In the genomic region with DNA sequence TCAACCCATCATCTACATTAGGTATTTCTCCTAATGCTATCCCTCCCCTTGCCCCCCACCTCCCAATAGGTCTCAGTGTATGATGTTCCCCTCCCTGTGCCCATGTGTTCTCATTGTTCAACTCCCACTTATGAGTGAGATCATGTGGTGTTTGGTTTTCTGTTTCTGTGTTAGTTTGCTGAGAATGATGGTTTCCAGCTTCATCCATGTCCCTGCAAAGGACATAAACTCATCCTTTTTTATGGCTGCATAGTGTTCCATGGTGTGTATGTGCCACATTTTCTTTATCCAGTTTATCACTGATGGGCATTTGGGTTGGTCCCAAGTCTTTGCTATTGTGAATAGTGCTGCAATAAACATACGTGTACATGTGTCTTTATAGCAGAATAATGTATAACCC, we compare ENCODE assay signal across 7 cellular contexts. TPM values are rescaled to one million over a fixed set of nuclear protein-coding genes. Genes with fewer than 3 reads are reported as not detected.
A peak's percentile ranks its signal among the peaks of the same experiment; 100 is the strongest.
DNase-seq lines count a peak whose midpoint lies in the region; ATAC-seq, FAIRE-seq and TF ChIP-seq lines count a peak whose summit lies in the region.
"Not testable (repeated sequence)": the region's sequence is repeated elsewhere in the genome, so short reads cannot be mapped to it uniquely, and the experiment has no call there.

No MANE protein-coding gene starts in this region.

- in situ Hi-C loops in K562 (cut with MboI) = not testable (repeated sequence)

- TF ChIP-seq CTCF in 22Rv1 (IDR thresholded peaks at IDR 0.05); HEK293 (tag by site-specific recombination; IDR thresholded peaks at IDR 0.05); PC-3 (conservative IDR thresholded peaks at IDR 0.05; ENCODE audit: low read depth, low read length); K562 (IDR thresholded peaks at IDR 0.05 in 2 of 3, conservative IDR thresholded peaks at IDR 0.05 in 1 of 3; ENCODE audit: insufficient read depth in 2 of 3, low read depth in 1 of 3, low read length in 3 of 3); progenitor cell of endocrine pancreas (IDR thresholded peaks at IDR 0.05; ENCODE audit: unreplicated experiment): not testable (repeated sequence)

- H3F3A ChIP-seq in PC-3 (ENCODE audit: low read length, unreplicated experiment) = not testable (repeated sequence)

- not testable (repeated sequence) for H3K27me3 Mint-ChIP-seq in activated CD4-positive, alpha-beta T cell treated with anti-CD3 and anti-CD28 coated beads, Interleukin-2, amount 10 ng/mL, durations not matched to agents 24 days and 14 days; activated T-helper 1 cell treated with anti-CD3 and anti-CD28 coated beads, Interleukin-12 subunit alpha, Interleukin-12 subunit beta, Interleukin-2, Interleukin-4 antibody, amounts not matched to agents 30 ng/mL and 10 ng/mL and 1 ng/mL, durations not matched to agents 14 hours and 24 hours and 36 hours (ENCODE audit: insufficient read depth); progenitor cell of endocrine pancreas

- not testable (repeated sequence) for H3K4me1 Mint-ChIP-seq in activated CD4-positive, alpha-beta T cell treated with anti-CD3 and anti-CD28 coated beads, Interleukin-2, amount 10 ng/mL, durations not matched to agents 24 days and 14 days; activated T-helper 1 cell treated with anti-CD3 and anti-CD28 coated beads, Interleukin-12 subunit alpha, Interleukin-12 subunit beta, Interleukin-2, Interleukin-4 antibody, amounts not matched to agents 30 ng/mL and 10 ng/mL and 1 ng/mL, durations not matched to agents 14 hours and 24 hours and 36 hours (ENCODE audit: low read depth); progenitor cell of endocrine pancreas (ENCODE audit: low read depth)

- H4K20me1 ChIP-seq in PC-3 (ENCODE audit: low read length); K562 (replicated peaks; ENCODE audit: control insufficient read depth, insufficient read depth, low read length): not testable (repeated sequence)

- not testable (repeated sequence) for DNase-seq in PC-3; activated CD4-positive, alpha-beta T cell treated with anti-CD3 and anti-CD28 coated beads, Interleukin-2, amount 10 ng/mL, durations not matched to agents 24 days and 14 days; activated T-helper 1 cell treated with anti-CD3 and anti-CD28 coated beads, Interleukin-12 subunit alpha, Interleukin-12 subunit beta, Interleukin-2, Interleukin-4 antibody, amounts not matched to agents 30 ng/mL and 10 ng/mL and 1 ng/mL, durations not matched to agents 14 hours and 24 hours and 36 hours (ENCODE audit: low spot score); K562 (ENCODE audit: extremely low read depth in 1 of 4, low spot score in 3 of 4); progenitor cell of endocrine pancreas (ENCODE audit: low spot score, unreplicated experiment)

- not testable (repeated sequence) for H3K9me1 ChIP-seq in K562 (ENCODE audit: control insufficient read depth, insufficient read depth, low read length)

- H3K4me1 ChIP-seq in HEK293 (ENCODE audit: control insufficient read depth, insufficient read depth, low read length); K562 (replicated peaks in 1 of 2; ENCODE audit: control insufficient read depth in 2 of 2, insufficient read depth in 2 of 2, low read length in 2 of 2): not testable (repeated sequence)
- peaks cover 49% of the 10 kb centered on the region for H3K4me1 ChIP-seq in PC-3 (ENCODE audit: insufficient read depth, low read length)

- H3K9me2 ChIP-seq in PC-3 (replicated peaks; ENCODE audit: low read length) = not testable (repeated sequence)

- not testable (repeated sequence) for H3K4me3 Mint-ChIP-seq in activated CD4-positive, alpha-beta T cell treated with anti-CD3 and anti-CD28 coated beads, Interleukin-2, amount 10 ng/mL, durations not matched to agents 24 days and 14 days; activated T-helper 1 cell treated with anti-CD3 and anti-CD28 coated beads, Interleukin-12 subunit alpha, Interleukin-12 subunit beta, Interleukin-2, Interleukin-4 antibody, amounts not matched to agents 30 ng/mL and 10 ng/mL and 1 ng/mL, durations not matched to agents 14 hours and 24 hours and 36 hours; progenitor cell of endocrine pancreas (ENCODE audit: low read depth)

- TF ChIP-seq POLR2A in K562 (conservative IDR thresholded peaks at IDR 0.05) = not testable (repeated sequence)

- 91% methylated on average over 1 of the region's 1 CpG for WGBS in K562 (ENCODE audit: insufficient coverage, low coverage, missing lambda C conversion rate)

- TF ChIP-seq EP300 in K562 (IDR thresholded peaks at IDR 0.05; ENCODE audit: low read length) = not testable (repeated sequence)

- H3K27ac ChIP-seq in 22Rv1 (peak overlapping the region; percentile 71), PC-3 (ENCODE audit: low read length) (peak overlapping the region; percentile 88)
- H3K27ac ChIP-seq in HEK293 (ENCODE audit: extremely low read depth, low read depth, low read length); K562 (ENCODE audit: extremely low read depth, low read depth, low read length): not testable (repeated sequence)

- not testable (repeated sequence) for ATAC-seq in PC-3, K562

- intact Hi-C loops in PC-3 (cut with micrococcal nuclease) = loop anchor here (5.0 kb wide), 1 partner anchor 80 kb away; no protein-coding TSS in a partner anchor
- intact Hi-C loops in activated CD4-positive, alpha-beta T cell treated with anti-CD3 and anti-CD28 coated beads, Interleukin-2, amount 10 ng/mL, durations not matched to agents 24 days and 14 days (cut with micrococcal nuclease); activated T-helper 1 cell treated with anti-CD3 and anti-CD28 coated beads, Interleukin-12 subunit alpha, Interleukin-12 subunit beta, Interleukin-2, Interleukin-4 antibody, amounts not matched to agents 30 ng/mL and 10 ng/mL and 1 ng/mL, durations not matched to agents 14 hours and 24 hours and 36 hours (cut with micrococcal nuclease); K562 (cut with micrococcal nuclease): not testable (repeated sequence)

- H3K27me3 ChIP-seq in PC-3 (ENCODE audit: low read length); K562 (ENCODE audit: control insufficient read depth in 2 of 2, insufficient read depth in 2 of 2, low read length in 2 of 2): not testable (repeated sequence)

- peak overlapping the region; percentile 51 for H3K27ac Mint-ChIP-seq in activated CD4-positive, alpha-beta T cell treated with anti-CD3 and anti-CD28 coated beads, Interleukin-2, amount 10 ng/mL, durations not matched to agents 24 days and 14 days
- H3K27ac Mint-ChIP-seq in activated T-helper 1 cell treated with anti-CD3 and anti-CD28 coated beads, Interleukin-12 subunit alpha, Interleukin-12 subunit beta, Interleukin-2, Interleukin-4 antibody, amounts not matched to agents 30 ng/mL and 10 ng/mL and 1 ng/mL, durations not matched to agents 14 hours and 24 hours and 36 hours = peak overlapping the region; percentile 61
- peak overlapping the region; percentile 67 for H3K27ac Mint-ChIP-seq in progenitor cell of endocrine pancreas

- POLR2A ChIA-PET in HEK293 (lab: Yijun Ruan, JAX); PC-3 (lab: Charles Lee; ENCODE audit: unreplicated experiment); K562 (lab: Yijun Ruan, JAX): not testable (repeated sequence)

- not testable (repeated sequence) for BruUV-seq in PC-3 (replicated peaks; lab: Mats Ljungman, UMichigan); K562 (replicated peaks; lab: Mats Ljungman, UMichigan)

- not testable (repeated sequence) for H2AFZ ChIP-seq in PC-3 (ENCODE audit: low read length); K562 (ENCODE audit: low read depth, low read length)

- 0 out of 2 replicates have a peak overlapping the region, but pooled peaks have one; percentile 70 for H3K4me2 ChIP-seq in PC-3 (ENCODE audit: low read length)
- not testable (repeated sequence) for H3K4me2 ChIP-seq in K562 (ENCODE audit: insufficient read depth, low read length)

- not testable (repeated sequence) for TF ChIP-seq RAD21 in K562 (CRISPR knock-in tag; conservative IDR thresholded peaks at IDR 0.05 in 1 of 2, IDR thresholded peaks at IDR 0.05 in 1 of 2)

- not testable (repeated sequence) for H3K79me2 ChIP-seq in PC-3 (ENCODE audit: low read length); K562 (ENCODE audit: control insufficient read depth, insufficient read depth, low read length)

- not testable (repeated sequence) for H3K9me3 Mint-ChIP-seq in activated CD4-positive, alpha-beta T cell treated with anti-CD3 and anti-CD28 coated beads, Interleukin-2, amount 10 ng/mL, durations not matched to agents 24 days and 14 days; activated T-helper 1 cell treated with anti-CD3 and anti-CD28 coated beads, Interleukin-12 subunit alpha, Interleukin-12 subunit beta, Interleukin-2, Interleukin-4 antibody, amounts not matched to agents 30 ng/mL and 10 ng/mL and 1 ng/mL, durations not matched to agents 14 hours and 24 hours and 36 hours; progenitor cell of endocrine pancreas (ENCODE audit: low read depth)

- H3K4me3 ChIP-seq in HEK293 (ENCODE audit: low read depth, low read length); PC-3 (ENCODE audit: low read length); K562: not testable (repeated sequence)

- CTCF ChIA-PET in HEK293 (lab: Yijun Ruan, JAX) = interaction anchor here (1.1 kb wide), 1 partner anchor 210 kb away, joined by 3 read pairs; no protein-coding TSS in a partner anchor
- CTCF ChIA-PET in PC-3 (lab: Charles Lee); K562 (lab: Yijun Ruan, JAX; ENCODE audit: low intra/inter-chr PET ratio): not testable (repeated sequence)

- peaks cover 45% of the 10 kb centered on the region for H3K36me3 Mint-ChIP-seq in activated CD4-positive, alpha-beta T cell treated with anti-CD3 and anti-CD28 coated beads, Interleukin-2, amount 10 ng/mL, durations not matched to agents 24 days and 14 days (ENCODE audit: low read depth)
- peaks cover 38% of the 10 kb centered on the region for H3K36me3 Mint-ChIP-seq in activated T-helper 1 cell treated with anti-CD3 and anti-CD28 coated beads, Interleukin-12 subunit alpha, Interleukin-12 subunit beta, Interleukin-2, Interleukin-4 antibody, amounts not matched to agents 30 ng/mL and 10 ng/mL and 1 ng/mL, durations not matched to agents 14 hours and 24 hours and 36 hours (ENCODE audit: low read depth)
- peaks cover 16% of the 10 kb centered on the region for H3K36me3 Mint-ChIP-seq in progenitor cell of endocrine pancreas (ENCODE audit: insufficient read depth)

- FAIRE-seq in K562 (lab: Jason Lieb, UNC) = not testable (repeated sequence)

- not testable (repeated sequence) for H3K9ac ChIP-seq in PC-3 (ENCODE audit: low read length); K562 (ENCODE audit: insufficient read depth in 1 of 2, low read depth in 2 of 2, low read length in 2 of 2)

- H3K9me3 ChIP-seq in HEK293 (ENCODE audit: control insufficient read depth, insufficient read depth, low read depth, low read length); PC-3 (ENCODE audit: low read length); K562 (replicated peaks; ENCODE audit: control insufficient read depth, insufficient read depth, low read depth, low read length): not testable (repeated sequence)

- H3K36me3 ChIP-seq in HEK293 (ENCODE audit: control insufficient read depth in 2 of 2, insufficient read depth in 1 of 2, low read length in 2 of 2) = peaks cover 3 to 24% of the 10 kb centered on the region in 2 experiments
- not testable (repeated sequence) for H3K36me3 ChIP-seq in PC-3 (ENCODE audit: low read depth, low read length)
- H3K36me3 ChIP-seq in K562 (ENCODE audit: control insufficient read depth, insufficient read depth, low read length) = peaks cover 45% of the 10 kb centered on the region

RNA-seq across cellular contexts. Expression of a gene that starts 28.7 kb away (rescaled TPM):
- total RNA-seq in PC-3 (2014; rRNA removed) (7.5 and 8.0 TPM in 2 replicates), K562 (2014; rRNA removed) (4.6 and 4.7 TPM in 2 replicates), K562 (2014; rRNA removed; fragmentation: Illumina TruSeq; extraction: Trizol) (8.2 and 9.4 TPM in 2 replicates), K562 (2015; rRNA removed; fragmentation: Illumina TruSeq; extraction: Trizol) (6.8 and 7.3 TPM in 2 replicates), K562 (2021) (5.9 and 6.1 TPM in 2 replicates), progenitor cell of endocrine pancreas (12.7 and 12.9 TPM in 2 replicates)
- total RNA-seq in activated CD4-positive, alpha-beta T cell treated with anti-CD3 and anti-CD28 coated beads, Interleukin-2, amount 10 ng/mL, durations not matched to agents 24 days and 14 days = 3.8 and 4.7 TPM in 2 replicates
- 3.7 and 4.1 TPM in 2 replicates for total RNA-seq in activated T-helper 1 cell treated with anti-CD3 and anti-CD28 coated beads, Interleukin-12 subunit alpha, Interleukin-12 subunit beta, Interleukin-2, Interleukin-4 antibody, amounts not matched to agents 30 ng/mL and 10 ng/mL and 1 ng/mL, durations not matched to agents 14 hours and 24 hours and 36 hours
- total RNA-seq in K562 (2011; cell fraction: chromatin; rRNA removed; ENCODE audit: low replicate concordance) = 2.8 and 10.1 TPM in 2 replicates
- total RNA-seq in K562 (2011; cell fraction: nucleolus; rRNA removed) = 3.0 and 3.3 TPM in 2 replicates
- total RNA-seq in K562 (2011; cell fraction: nucleoplasm; rRNA removed) = 5.6 and 11.4 TPM in 2 replicates
- polyA plus RNA-seq in K562 (2011; rRNA removed) (11.9 and 14.9 TPM in 2 replicates), K562 (2014; fragmentation: Illumina TruSeq; extraction: Trizol) (7.2 and 8.3 TPM in 2 replicates), K562 (2014; fragmentation: Nextera tagmentation; extraction: Ambion mirVana) (1 to 10 TPM; 2.3 to 2.7 TPM), K562 (2014; rRNA removed) (5.8 TPM in 2 replicates)
- 1.7 and 4.6 TPM in 2 replicates for polyA plus RNA-seq in K562 (2011; cell fraction: cytosol; rRNA removed)
- polyA plus RNA-seq in K562 (2011; cell fraction: nucleus; rRNA removed) = 4.9 and 7.6 TPM in 2 replicates
- polyA plus RNA-seq in K562 (2012) = 4.8 and 5.1 TPM in 2 replicates
- 8.2 and 8.8 TPM in 2 replicates for polyA minus RNA-seq in K562 (2011; rRNA and poly(A)+ RNA removed)
- polyA minus RNA-seq in K562 (2011; cell fraction: cytosol; rRNA and poly(A)+ RNA removed) = 3.1 and 3.5 TPM in 2 replicates
- 3.9 and 9.2 TPM in 2 replicates for polyA minus RNA-seq in K562 (2011; cell fraction: nucleus; rRNA and poly(A)+ RNA removed)
